In the genomic region with DNA sequence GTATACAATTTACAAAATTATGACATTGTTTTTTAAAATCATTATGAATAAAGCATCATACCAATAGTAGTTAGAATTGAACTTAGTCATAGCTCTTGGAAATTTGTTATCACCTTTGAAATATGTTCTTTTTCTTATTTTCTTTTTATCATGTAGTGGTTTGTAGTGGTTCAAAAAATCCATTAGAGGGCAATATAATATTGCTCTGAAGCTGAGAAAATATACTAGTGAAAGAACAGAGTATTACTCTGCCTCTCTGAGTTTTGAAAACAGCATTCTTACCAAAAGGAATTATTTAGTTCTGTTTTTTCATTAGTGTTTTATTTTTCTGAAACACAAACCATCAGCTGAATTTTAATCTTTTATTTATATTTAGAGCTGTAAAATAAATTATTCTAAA, we compare ENCODE assay signal across 1 cellular context.
TF ChIP-seq lines count a peak whose summit lies in the region.

No MANE protein-coding gene starts in this region.

TF ChIP-seq in HCT116, 20 proteins besides CTCF, POLR2A, EP300 and RAD21 (continued from another document):
- TF ChIP-seq, protein P1, sequence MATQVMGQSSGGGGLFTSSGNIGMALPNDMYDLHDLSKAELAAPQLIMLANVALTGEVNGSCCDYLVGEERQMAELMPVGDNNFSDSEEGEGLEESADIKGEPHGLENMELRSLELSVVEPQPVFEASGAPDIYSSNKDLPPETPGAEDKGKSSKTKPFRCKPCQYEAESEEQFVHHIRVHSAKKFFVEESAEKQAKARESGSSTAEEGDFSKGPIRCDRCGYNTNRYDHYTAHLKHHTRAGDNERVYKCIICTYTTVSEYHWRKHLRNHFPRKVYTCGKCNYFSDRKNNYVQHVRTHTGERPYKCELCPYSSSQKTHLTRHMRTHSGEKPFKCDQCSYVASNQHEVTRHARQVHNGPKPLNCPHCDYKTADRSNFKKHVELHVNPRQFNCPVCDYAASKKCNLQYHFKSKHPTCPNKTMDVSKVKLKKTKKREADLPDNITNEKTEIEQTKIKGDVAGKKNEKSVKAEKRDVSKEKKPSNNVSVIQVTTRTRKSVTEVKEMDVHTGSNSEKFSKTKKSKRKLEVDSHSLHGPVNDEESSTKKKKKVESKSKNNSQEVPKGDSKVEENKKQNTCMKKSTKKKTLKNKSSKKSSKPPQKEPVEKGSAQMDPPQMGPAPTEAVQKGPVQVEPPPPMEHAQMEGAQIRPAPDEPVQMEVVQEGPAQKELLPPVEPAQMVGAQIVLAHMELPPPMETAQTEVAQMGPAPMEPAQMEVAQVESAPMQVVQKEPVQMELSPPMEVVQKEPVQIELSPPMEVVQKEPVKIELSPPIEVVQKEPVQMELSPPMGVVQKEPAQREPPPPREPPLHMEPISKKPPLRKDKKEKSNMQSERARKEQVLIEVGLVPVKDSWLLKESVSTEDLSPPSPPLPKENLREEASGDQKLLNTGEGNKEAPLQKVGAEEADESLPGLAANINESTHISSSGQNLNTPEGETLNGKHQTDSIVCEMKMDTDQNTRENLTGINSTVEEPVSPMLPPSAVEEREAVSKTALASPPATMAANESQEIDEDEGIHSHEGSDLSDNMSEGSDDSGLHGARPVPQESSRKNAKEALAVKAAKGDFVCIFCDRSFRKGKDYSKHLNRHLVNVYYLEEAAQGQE (IDR thresholded peaks at IDR 0.05; ENCODE audit: low read depth), result no peak
